Comparison of ENCODE assay signal across 8 cellular contexts in the genomic region with DNA sequence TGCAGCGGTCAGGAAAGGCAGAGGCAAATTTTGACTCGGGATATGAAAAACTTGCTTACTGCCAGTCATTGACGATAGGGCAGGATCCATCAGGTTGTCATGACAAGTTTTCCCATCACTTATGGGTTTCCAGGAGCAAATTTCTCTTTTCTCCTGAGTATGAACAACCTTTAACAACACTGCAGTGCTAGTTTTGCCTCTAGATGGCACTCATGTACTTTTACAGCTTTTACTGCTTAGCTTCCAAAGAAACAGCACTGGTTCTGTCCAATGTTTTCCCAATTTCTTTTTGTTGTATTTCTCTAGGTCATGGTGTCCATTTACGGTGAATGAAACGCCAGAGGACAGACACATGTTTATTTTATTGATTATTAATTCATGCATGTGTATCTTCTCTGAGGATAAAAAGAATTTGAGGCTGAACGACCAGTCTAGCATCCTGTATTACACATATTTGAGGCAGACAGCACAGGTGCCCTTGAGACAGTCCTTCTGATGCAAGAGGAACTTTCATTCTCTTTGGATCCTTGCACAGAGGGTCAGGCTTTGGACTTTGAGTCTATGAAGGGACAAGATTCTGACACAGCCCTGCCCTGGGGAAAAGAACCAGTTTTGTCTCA.
DNase-seq lines count a peak whose midpoint lies in the region; ATAC-seq, FAIRE-seq and TF ChIP-seq lines count a peak whose summit lies in the region.

No MANE protein-coding gene starts in this region.

- H3K9ac ChIP-seq in HCT116 (ENCODE audit: low read length) = no peak overlapping the region
- H3K9ac ChIP-seq in kidney (ENCODE audit: low read length in 2 of 2) = no peak overlapping the region

- H3K27me3 Mint-ChIP-seq in brain (peaks cover 12% of the 10 kb centered on the region), type B pancreatic cell (peaks cover 31% of the 10 kb centered on the region)

- no peak overlapping the region for H3K27ac Mint-ChIP-seq in brain
- H3K27ac Mint-ChIP-seq in type B pancreatic cell = no peak overlapping the region

- intact Hi-C loops in HCT116 (cut with micrococcal nuclease) = loop anchor here (1.0 to 10.0 kb wide), 4 partner anchors 93 to 421 kb away; no protein-coding TSS in a partner anchor
- intact Hi-C loops in kidney (cut with DNase I) = no loop called here

- no peak for FAIRE-seq in kidney (lab: Jason Lieb, UNC)

- H3K9me3 ChIP-seq in HCT116 (ENCODE audit: control insufficient read depth in 1 of 2, insufficient read depth in 1 of 2, low read depth in 1 of 2, low read length in 2 of 2) = no peaks in the 10 kb centered on the region
- H3K9me3 ChIP-seq in kidney (ENCODE audit: control insufficient read depth in 1 of 2, low read length in 2 of 2) = no peaks in the 10 kb centered on the region

- TF ChIP-seq CTCF in HCT116 (IDR thresholded peaks at IDR 0.05 in 2 of 3, conservative IDR thresholded peaks at IDR 0.05 in 1 of 3; ENCODE audit: borderline replicate concordance in 1 of 3, insufficient read depth in 1 of 3, low read depth in 2 of 3, low read length in 2 of 3) (peak; percentile 72 to 86 (median 85)), brain (conservative IDR thresholded peaks at IDR 0.05) (peak; percentile 89 to 92), kidney (IDR thresholded peaks at IDR 0.05; ENCODE audit: borderline replicate concordance, extremely low read depth, insufficient read depth) (peak; percentile 85), type B pancreatic cell (conservative IDR thresholded peaks at IDR 0.05) (peak; percentile 89)

- peak; percentile 47 for DNase-seq in COR-L47 (lab: John Stamatoyannopoulos, UW)
- peak; percentile 24 for DNase-seq in HCT116 (ENCODE audit: low read depth, low spot score)
- peak; percentile 65 for DNase-seq in NCI-H2171 treated with DMSO at 0.1 percent for 48 hours (lab: John Stamatoyannopoulos, UW)
- DNase-seq in kidney = no peak
- DNase-seq in type B pancreatic cell (ENCODE audit: extremely low spot score, unreplicated experiment) = no peak

- H3K9me2 ChIP-seq in HCT116 (ENCODE audit: insufficient read depth) = no peaks in the 10 kb centered on the region

- H3K4me1 ChIP-seq in HCT116 (ENCODE audit: control insufficient read depth in 1 of 2, insufficient read depth in 2 of 2, low read length in 2 of 2) = no peaks in the 10 kb centered on the region
- H3K4me1 ChIP-seq in kidney (ENCODE audit: control insufficient read depth in 1 of 2, insufficient read depth in 1 of 2, low read depth in 1 of 2, low read length in 2 of 2) = peaks cover 0 to 2% of the 10 kb centered on the region in 2 donors

- H3K9me3 Mint-ChIP-seq in brain = no peaks in the 10 kb centered on the region
- H3K9me3 Mint-ChIP-seq in type B pancreatic cell = no peaks in the 10 kb centered on the region

- BruUV-seq in HCT116 (replicated peaks; lab: Mats Ljungman, UMichigan) = no TSS peak

- no peak overlapping the region for H3K4me3 ChIP-seq in HCT116 (replicated peaks in 1 of 2; ENCODE audit: low read depth in 1 of 2, low read length in 2 of 2)
- H3K4me3 ChIP-seq in kidney (ENCODE audit: low read length in 2 of 2) = no peak overlapping the region

- H2AFZ ChIP-seq in HCT116 (ENCODE audit: low read depth, low read length, poor library complexity, severe bottlenecking) = no peak overlapping the region

- H3K4me1 Mint-ChIP-seq in brain (no peaks in the 10 kb centered on the region), type B pancreatic cell (ENCODE audit: unreplicated experiment) (peaks cover 4% of the 10 kb centered on the region)

- RAD21 ChIA-PET in HCT116 (lab: Charles Lee; ENCODE audit: low non-redundant PET in 1 of 2, low total read pairs in 2 of 2, uncharacterized antibody in 2 of 2, unreplicated experiment in 2 of 2) = interaction anchor here in 1 of 2 experiments (1.0 kb wide), 1 partner anchor 94 kb away, joined by 5 read pairs; no protein-coding TSS in a partner anchor

- H3K4me2 ChIP-seq in HCT116 (ENCODE audit: low read length) = no peak overlapping the region

- H3K4me3 Mint-ChIP-seq in brain = no peak overlapping the region
- no peak overlapping the region for H3K4me3 Mint-ChIP-seq in type B pancreatic cell

- TF ChIP-seq RAD21 in HCT116 (IDR thresholded peaks at IDR 0.05; ENCODE audit: low read depth) = peak; percentile 81

- H3K36me3 Mint-ChIP-seq in brain = no peaks in the 10 kb centered on the region
- H3K36me3 Mint-ChIP-seq in type B pancreatic cell = no peaks in the 10 kb centered on the region

- POLR2A ChIA-PET in HCT116 (lab: Charles Lee) = no interaction called here

- no peak for TF ChIP-seq POLR2A in HCT116 (IDR thresholded peaks at IDR 0.05; ENCODE audit: borderline replicate concordance, extremely low read depth, insufficient read depth, insufficient read length)

- H3K36me3 ChIP-seq in HCT116 (ENCODE audit: control insufficient read depth in 1 of 2, insufficient read depth in 2 of 2, low read length in 2 of 2) (no peaks in the 10 kb centered on the region), kidney (ENCODE audit: control insufficient read depth in 1 of 2, insufficient read depth in 2 of 2, low read length in 2 of 2) (no peaks in the 10 kb centered on the region)

- H3K27ac ChIP-seq in HCT116 (ENCODE audit: low read depth, low read length) = no peak overlapping the region
- no peak overlapping the region for H3K27ac ChIP-seq in kidney (ENCODE audit: low read depth in 2 of 2, low read length in 2 of 2)

- no peaks in the 10 kb centered on the region for H4K20me1 ChIP-seq in HCT116 (ENCODE audit: insufficient read depth)

- peaks cover 26% of the 10 kb centered on the region for H3K27me3 ChIP-seq in HCT116 (ENCODE audit: insufficient read depth, low read length)

- ATAC-seq in HCT116 (peak; percentile 89), GM19452 (IDR thresholded peaks at IDR 0.05; ENCODE audit: unreplicated experiment) (no peak), GM21737 (IDR thresholded peaks at IDR 0.05; ENCODE audit: unreplicated experiment) (no peak)

- CTCF ChIA-PET in HCT116 (lab: Charles Lee) = interaction anchor here (0.8 to 2.8 kb wide), 6 partner anchors 16 to 421 kb away, joined by 3 to 48 read pairs (median 8); no protein-coding TSS in a partner anchor

- no peaks in the 10 kb centered on the region for H3K79me2 ChIP-seq in HCT116 (ENCODE audit: insufficient read depth, low read length)

TF ChIP-seq in HCT116, 20 proteins besides CTCF, POLR2A, EP300 and RAD21:
- TF ChIP-seq EZH2 (IDR thresholded peaks at IDR 0.05) (no peak), ATF3 (IDR thresholded peaks at IDR 0.05) (no peak)
- TF ChIP-seq, protein P1, sequence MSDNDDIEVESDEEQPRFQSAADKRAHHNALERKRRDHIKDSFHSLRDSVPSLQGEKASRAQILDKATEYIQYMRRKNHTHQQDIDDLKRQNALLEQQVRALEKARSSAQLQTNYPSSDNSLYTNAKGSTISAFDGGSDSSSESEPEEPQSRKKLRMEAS (IDR thresholded peaks at IDR 0.05) = no peak

Comparison
In these comparisons a context has a peak if more than half of its experiments do, and no peak if none do; other contexts are left out.
1. DNase-seq: peak in COR-L47 (single experiment), HCT116 (single experiment) and NCI-H2171 treated with DMSO at 0.1 percent for 48 hours (single experiment); none in kidney (single experiment) and type B pancreatic cell (single experiment).
2. Peak in every context shown above with its lines, with median percentiles within 50 percentile points of each other: CTCF ChIP-seq.